ENCODE assay signal across 24 cellular contexts in genomic region chr17:47839071-47839470, GRCh38. TPM values are rescaled to one million over a fixed set of nuclear protein-coding genes. Genes with fewer than 3 reads are reported as not detected.
DNase-seq lines count a peak whose midpoint lies in the region; ATAC-seq and TF ChIP-seq lines count a peak whose summit lies in the region.
"Had no signal": no experiment of that assay in that cellular context is flagged by ENCODE, and none has a peak within 500 bp of the region (broad histone marks: within the 10 kb centered on the region; RNA-seq: fewer than 3 reads in every experiment).

No MANE protein-coding gene starts in this region.

- H3K36me3 Mint-ChIP-seq in activated T-cell treated with anti-CD3 and anti-CD28 coated beads, Interleukin-2, amount 50 U/mL, for 24 hours (ENCODE audit: low read depth): peaks cover 31% of the 10 kb centered on the region
- H3K36me3 Mint-ChIP-seq in glutamatergic neuron (ENCODE audit: unreplicated experiment): no peaks in the 10 kb centered on the region
- H3K36me3 Mint-ChIP-seq in type B pancreatic cell: no peaks in the 10 kb centered on the region

- peaks cover 6% of the 10 kb centered on the region for H3K27me3 Mint-ChIP-seq in activated T-cell treated with anti-CD3 and anti-CD28 coated beads, Interleukin-2, amount 50 U/mL, for 24 hours
- peaks cover 6% of the 10 kb centered on the region for H3K27me3 Mint-ChIP-seq in glutamatergic neuron (ENCODE audit: unreplicated experiment)
- peaks cover 4% of the 10 kb centered on the region for H3K27me3 Mint-ChIP-seq in type B pancreatic cell

- DNase-seq in activated T-cell treated with anti-CD3 and anti-CD28 coated beads, Interleukin-2, amount 50 U/mL, for 24 hours: no peak
- DNase-seq in activated T-cell treated with anti-CD3 and anti-CD28 coated beads for 4 hours: no peak
- no peak for DNase-seq in RWPE1 (ENCODE audit: low spot score)
- DNase-seq in glutamatergic neuron: no peak
- DNase-seq in type B pancreatic cell (ENCODE audit: extremely low spot score, unreplicated experiment): no peak
- no peak for DNase-seq in medulla oblongata (ENCODE audit: extremely low spot score)
- DNase-seq: activated CD4-positive, alpha-beta T cell treated with anti-CD3 and anti-CD28 coated beads for 36 hours; activated effector memory CD4-positive, alpha-beta T cell treated with anti-CD3 and anti-CD28 coated beads, Interleukin-2, amount 50 U/mL, for 16 hours; adrenal gland; cortex of kidney; Kasumi-1; lower lobe of right lung; NCI-H1048; NCI-H187 treated with DMSO at 0.1 percent for 48 hours; pancreas; stimulated activated CD4-positive, alpha-beta T cell treated with anti-CD3 and anti-CD28 coated beads, Interleukin-12 subunit alpha, Interleukin-12 subunit beta, amount 100 ng/mL, for 4 hours; stimulated activated CD4-positive, alpha-beta T cell treated with anti-CD3 and anti-CD28 coated beads, Interleukin-4, amount 100 ng/mL, for 4 hours; stimulated activated naive CD8-positive, alpha-beta T cell treated with anti-CD3 and anti-CD28 coated beads, Interleukin-15, Interleukin-2, amounts not matched to agents 100 U/mL and 50 U/mL, for 24 hours; tibial artery had no signal

- POLR2A ChIA-PET in RWPE1 (lab: Yijun Ruan, JAX; ENCODE audit: low non-redundant PET): no interaction called here

- TF ChIP-seq CTCF in RWPE1 (conservative IDR thresholded peaks at IDR 0.05; ENCODE audit: low read depth): no peak
- TF ChIP-seq CTCF in glutamatergic neuron (IDR thresholded peaks at IDR 0.05; ENCODE audit: partially characterized antibody, unreplicated experiment): no peak
- no peak for TF ChIP-seq CTCF in type B pancreatic cell (conservative IDR thresholded peaks at IDR 0.05)

- peak overlapping the region; percentile 18 for H3K4me3 Mint-ChIP-seq in activated T-cell treated with anti-CD3 and anti-CD28 coated beads, Interleukin-2, amount 50 U/mL, for 24 hours
- H3K4me3 Mint-ChIP-seq in glutamatergic neuron (ENCODE audit: unreplicated experiment) (peak overlapping the region; percentile 46), type B pancreatic cell (peak overlapping the region; percentile 57)

- H3K9me3 Mint-ChIP-seq in activated T-cell treated with anti-CD3 and anti-CD28 coated beads, Interleukin-2, amount 50 U/mL, for 24 hours: no peaks in the 10 kb centered on the region
- H3K9me3 Mint-ChIP-seq in glutamatergic neuron (ENCODE audit: unreplicated experiment) (peaks cover under 1% of the 10 kb centered on the region), type B pancreatic cell (no peaks in the 10 kb centered on the region)

- H3K4me1 Mint-ChIP-seq in activated T-cell treated with anti-CD3 and anti-CD28 coated beads, Interleukin-2, amount 50 U/mL, for 24 hours (ENCODE audit: low read depth): peaks cover 49% of the 10 kb centered on the region
- H3K4me1 Mint-ChIP-seq in glutamatergic neuron (ENCODE audit: low read depth, unreplicated experiment) (peaks cover 7% of the 10 kb centered on the region), type B pancreatic cell (ENCODE audit: unreplicated experiment) (peaks cover 16% of the 10 kb centered on the region)

- ATAC-seq in SK-N-SH treated with all-trans-retinoic acid at 6 μM for 48 hours (no peak), HG02571 (IDR thresholded peaks at IDR 0.05; ENCODE audit: unreplicated experiment) (no peak)
- ATAC-seq: activated CD4-positive, alpha-beta T cell treated with anti-CD3 and anti-CD28 coated beads for 36 hours; lower lobe of right lung; pancreas; right cardiac atrium; stimulated activated naive CD8-positive, alpha-beta T cell treated with anti-CD3 and anti-CD28 coated beads, Interleukin-15, Interleukin-2, amounts not matched to agents 100 U/mL and 50 U/mL, for 24 hours had no signal

- CTCF ChIA-PET in RWPE1 (lab: Yijun Ruan, JAX): interaction anchor here (2.9 to 3.0 kb wide), 2 partner anchors 51 to 52 kb away, joined by 16 to 102 read pairs; no protein-coding TSS in a partner anchor

- peak overlapping the region; percentile 73 for H3K27ac ChIP-seq in RWPE1
- H3K27ac ChIP-seq: adrenal gland, C4-2B, lower lobe of right lung, pancreas, tibial artery had no signal

- no peak overlapping the region for H3K27ac Mint-ChIP-seq in activated T-cell treated with anti-CD3 and anti-CD28 coated beads, Interleukin-2, amount 50 U/mL, for 24 hours
- no peak overlapping the region for H3K27ac Mint-ChIP-seq in glutamatergic neuron (ENCODE audit: unreplicated experiment)
- no peak overlapping the region for H3K27ac Mint-ChIP-seq in type B pancreatic cell
- H3K27ac Mint-ChIP-seq: activated CD4-positive, alpha-beta T cell treated with anti-CD3 and anti-CD28 coated beads for 36 hours had no signal

TF ChIP-seq in SK-N-SH treated with all-trans-retinoic acid at 6 μM for 48 hours, 23 proteins besides CTCF, POLR2A, EP300 and RAD21:
- TF ChIP-seq CSRNP3 (CRISPR knock-in tag; IDR thresholded peaks at IDR 0.05) (no peak), SNAI2 (CRISPR knock-in tag; IDR thresholded peaks at IDR 0.05) (no peak), ZNF70 (CRISPR knock-in tag; IDR thresholded peaks at IDR 0.05) (no peak), CSDC2 (CRISPR knock-in tag; IDR thresholded peaks at IDR 0.05) (no peak), BACH2 (CRISPR knock-in tag; IDR thresholded peaks at IDR 0.05; ENCODE audit: borderline replicate concordance) (no peak), TCF4 (CRISPR knock-in tag; IDR thresholded peaks at IDR 0.05; ENCODE audit: borderline replicate concordance) (no peak), CREB5 (CRISPR knock-in tag; IDR thresholded peaks at IDR 0.05; ENCODE audit: low read depth) (no peak)

RNA-seq across cellular contexts. Expression of gene SCRN2, which starts 2.0 kb away (rescaled TPM):
- total RNA-seq in glutamatergic neuron (ENCODE audit: unreplicated experiment) (39.1 TPM), type B pancreatic cell (ENCODE audit: low replicate concordance) (34.9 and 45.2 TPM in 2 replicates)

RNA-seq across cellular contexts. Expression of gene LRRC46, which starts 7.6 kb away (rescaled TPM):
- total RNA-seq in glutamatergic neuron (ENCODE audit: unreplicated experiment) (1.3 TPM), type B pancreatic cell (ENCODE audit: low replicate concordance) (0.64 and 2.8 TPM in 2 replicates)
- total RNA-seq: bronchial epithelial cell had no signal

RNA-seq across cellular contexts. Expression of gene MRPL10, which starts 7.7 kb away (rescaled TPM):
- total RNA-seq in glutamatergic neuron (ENCODE audit: unreplicated experiment) (38.7 TPM), type B pancreatic cell (ENCODE audit: low replicate concordance) (37.7 and 49.4 TPM in 2 replicates)

RNA-seq across cellular contexts. Expression of gene SP6, which starts 11.9 kb away (rescaled TPM):
- 1.7 TPM for total RNA-seq in glutamatergic neuron (ENCODE audit: unreplicated experiment)
- 19.3 and 75.1 TPM in 2 replicates for total RNA-seq in type B pancreatic cell (ENCODE audit: low replicate concordance)

RNA-seq across cellular contexts. Expression of gene OSBPL7, which starts 17.5 kb away (rescaled TPM):
- total RNA-seq in glutamatergic neuron (ENCODE audit: unreplicated experiment) (30.0 TPM), type B pancreatic cell (ENCODE audit: low replicate concordance) (9.1 and 20.3 TPM in 2 replicates)
